Comparison of ENCODE assay signal across 11 cellular contexts in genomic region chr6:42269553-42269952, GRCh38. TPM values are rescaled to one million over a fixed set of nuclear protein-coding genes. Genes with fewer than 3 reads are reported as not detected.
DNase-seq lines count a peak whose midpoint lies in the region; ATAC-seq, FAIRE-seq and TF ChIP-seq lines count a peak whose summit lies in the region.
"Had no signal": no experiment of that assay in that cellular context is flagged by ENCODE, and none has a peak within 500 bp of the region (broad histone marks: within the 10 kb centered on the region; RNA-seq: fewer than 3 reads in every experiment).

No MANE protein-coding gene starts in this region.

- H3K4me2 ChIP-seq in H1 (ENCODE audit: insufficient read depth in 1 of 2, low read depth in 2 of 2, low read length in 2 of 2): no peak overlapping the region
- no peak overlapping the region for H3K4me2 ChIP-seq in HepG2 (ENCODE audit: low read depth, low read length)
- H3K4me2 ChIP-seq: neural progenitor cell had no signal

- no peak overlapping the region for H2BK12ac ChIP-seq in H1 (ENCODE audit: low read depth, low read length)

- H3K18ac ChIP-seq in H1 (ENCODE audit: extremely low read depth, low read length): no peak overlapping the region

- POLR2A ChIA-PET in H1 (lab: Charles Lee; ENCODE audit: partially characterized antibody) (no interaction called here), HepG2 (lab: Yijun Ruan, JAX) (no interaction called here)

- no peaks in the 10 kb centered on the region for H3K9me3 ChIP-seq in H1 (ENCODE audit: insufficient read depth in 2 of 2, low read depth in 1 of 2, low read length in 1 of 2)
- H3K9me3 ChIP-seq in HepG2 (ENCODE audit: low read length): no peaks in the 10 kb centered on the region
- H3K9me3 ChIP-seq: gastrocnemius medialis had no signal

- H3K56ac ChIP-seq in H1 (replicated peaks; ENCODE audit: insufficient read length, low read depth, low read length): no peak overlapping the region

- TF ChIP-seq CTCF in H1 (IDR thresholded peaks at IDR 0.05; ENCODE audit: control extremely low read depth in 1 of 3, insufficient read depth in 1 of 3, low read depth in 1 of 3, low read length in 3 of 3) (no peak), HepG2 (CRISPR knock-in tag; IDR thresholded peaks at IDR 0.05) (no peak)

- in situ Hi-C loops in HepG2 (cut with HindIII; ENCODE audit: extremely low pct_ligation_motif_present, low pct_unique_long_range_greater_than_20kb): no loop called here

- H4K8ac ChIP-seq in H1 (ENCODE audit: extremely low read depth, insufficient read depth, low read length): no peak overlapping the region; the same call in 1 of the 2 replicates

- TF ChIP-seq EP300 in H1 (IDR thresholded peaks at IDR 0.05; ENCODE audit: borderline replicate concordance in 1 of 2, low read depth in 2 of 2, low read length in 2 of 2) (no peak), HepG2 (IDR thresholded peaks at IDR 0.05; ENCODE audit: low read depth in 2 of 2, low read length in 2 of 2) (no peak), HepG2 (CRISPR knock-in tag; IDR thresholded peaks at IDR 0.05; ENCODE audit: borderline replicate concordance) (no peak)

- H2BK120ac ChIP-seq in H1 (replicated peaks; ENCODE audit: low read depth, low read length): no peak overlapping the region

- no peak overlapping the region for H3K23ac ChIP-seq in H1 (ENCODE audit: insufficient read length)

- DNase-seq in H1 (ENCODE audit: low read depth in 1 of 2, low spot score in 2 of 2): no peak
- DNase-seq in SK-N-DZ (ENCODE audit: low spot score): no peak
- DNase-seq in HepG2 (ENCODE audit: low spot score): no peak
- DNase-seq in cerebellum (ENCODE audit: low spot score): no peak
- DNase-seq in SHP77 treated with DMSO at 0.1 percent for 48 hours (lab: John Stamatoyannopoulos, UW): no peak
- DNase-seq: aorta, gastrocnemius medialis had no signal

- no peaks in the 10 kb centered on the region for H3K23me2 ChIP-seq in H1 (ENCODE audit: low read depth, low read length)

- peaks cover 0 to 3% of the 10 kb centered on the region in 2 experiments for H4K20me1 ChIP-seq in H1 (replicated peaks in 1 of 2; ENCODE audit: control insufficient read depth in 1 of 2, insufficient read depth in 2 of 2, low read length in 2 of 2)
- H4K20me1 ChIP-seq in HepG2 (ENCODE audit: insufficient read depth, low read length): no peaks in the 10 kb centered on the region

- no peak overlapping the region for H2BK5ac ChIP-seq in H1 (ENCODE audit: low read depth, low read length)

- H3K27ac ChIP-seq in H1 (ENCODE audit: low read depth, low read length) (no peak overlapping the region), HepG2 (ENCODE audit: extremely low read length, insufficient read depth, low read length) (no peak overlapping the region)
- H3K27ac ChIP-seq: gastrocnemius medialis, neural progenitor cell had no signal

- H4K91ac ChIP-seq in H1 (replicated peaks; ENCODE audit: insufficient read length, low read length): no peak overlapping the region

- H3K79me2 ChIP-seq in H1 (ENCODE audit: control insufficient read depth in 1 of 2, insufficient read depth in 2 of 2, low read length in 2 of 2) (no peaks in the 10 kb centered on the region), HepG2 (ENCODE audit: insufficient read depth, low read length) (no peaks in the 10 kb centered on the region)

- H3K4me1 ChIP-seq in H1 (replicated peaks in 1 of 4; ENCODE audit: control insufficient read depth in 3 of 4, insufficient read depth in 4 of 4, low read length in 3 of 4) (peaks cover 0 to 4% (median 1%) of the 10 kb centered on the region in 4 experiments; a peak in 5 of 7 replicates), HepG2 (ENCODE audit: insufficient read depth, low read length) (no peaks in the 10 kb centered on the region)
- H3K4me1 ChIP-seq: gastrocnemius medialis, neural progenitor cell had no signal

- H3K79me1 ChIP-seq in H1 (ENCODE audit: low read depth, low read length): no peaks in the 10 kb centered on the region; the same call in 1 of the 2 replicates

- H3K9ac ChIP-seq in H1 (replicated peaks in 1 of 4; ENCODE audit: extremely low read depth in 1 of 4, low read depth in 3 of 4, low read length in 3 of 4): no peak overlapping the region
- no peak overlapping the region for H3K9ac ChIP-seq in HepG2 (ENCODE audit: insufficient read depth, low read depth, low read length)
- H3K9ac ChIP-seq: neural progenitor cell had no signal

- H2BK20ac ChIP-seq in H1 (ENCODE audit: low read length): peak overlapping the region; percentile 44; the same call in 1 of the 2 replicates

- no peak overlapping the region for H2BK15ac ChIP-seq in H1 (ENCODE audit: low read length)

- H4K5ac ChIP-seq in H1 (ENCODE audit: insufficient read length, low read depth, low read length): no peak overlapping the region

- H3K4me3 ChIP-seq in H1 (ENCODE audit: extremely low read depth in 1 of 4, insufficient read depth in 2 of 4, low read depth in 3 of 4, low read length in 4 of 4) (no peak overlapping the region), HepG2 (replicated peaks in 1 of 3; ENCODE audit: insufficient read depth in 1 of 3, low read depth in 2 of 3, low read length in 3 of 3) (no peak overlapping the region)
- H3K4me3 ChIP-seq: gastrocnemius medialis, neural progenitor cell had no signal

- TF ChIP-seq POLR2A in H1 (IDR thresholded peaks at IDR 0.05; ENCODE audit: control extremely low read depth in 1 of 2, low read depth in 2 of 2, low read length in 2 of 2) (no peak), HepG2 (IDR thresholded peaks at IDR 0.05; ENCODE audit: insufficient read depth in 1 of 2, low read depth in 2 of 2, low read length in 2 of 2) (no peak)

- intact Hi-C loops in HepG2 (cut with micrococcal nuclease; ENCODE audit: unreplicated experiment): no loop called here

- no TSS peak for BruUV-seq in HepG2 (replicated peaks; lab: Mats Ljungman, UMichigan)

- peaks cover 0 to 14% (median 3%) of the 10 kb centered on the region in 4 experiments; a peak in 4 of 8 replicates for H3K36me3 ChIP-seq in H1 (ENCODE audit: control insufficient read depth in 2 of 4, insufficient read depth in 4 of 4, low read length in 3 of 4)
- no peaks in the 10 kb centered on the region for H3K36me3 ChIP-seq in HepG2 (replicated peaks in 1 of 2; ENCODE audit: control insufficient read depth in 1 of 2, insufficient read depth in 2 of 2, low read length in 2 of 2)
- H3K36me3 ChIP-seq: gastrocnemius medialis, neural progenitor cell had no signal

- H3K14ac ChIP-seq in H1 (ENCODE audit: insufficient read length): no peak overlapping the region

- WGBS in H1 (ENCODE audit: extremely low coverage in 1 of 2, insufficient coverage in 1 of 2, insufficient read length in 1 of 2, insufficient replicate concordance in 2 of 2, low coverage in 1 of 2, low lambda C conversion rate in 2 of 2, missing lambda C conversion rate in 1 of 2), 2 experiments: 92% methylated on average over 6 of the region's 6 CpGs; no CpG with 5 or more reads in 1 of the 2 experiments
- WGBS in HepG2 (ENCODE audit: low lambda C conversion rate): 41% methylated on average over 6 of the region's 6 CpGs

- no peak overlapping the region for H3K4ac ChIP-seq in H1 (replicated peaks; ENCODE audit: insufficient read length, low read depth, low read length)

- H2AK5ac ChIP-seq in H1 (ENCODE audit: low read depth, low read length): no peak overlapping the region

- H3K27me3 ChIP-seq in H1 (replicated peaks in 1 of 4; ENCODE audit: control insufficient read depth in 3 of 4, extremely low read depth in 1 of 4, insufficient read depth in 3 of 4, low read length in 3 of 4) (no peaks in the 10 kb centered on the region), HepG2 (ENCODE audit: control insufficient read depth in 1 of 2, insufficient read depth in 2 of 2, low read length in 2 of 2) (peaks cover 1 to 2% of the 10 kb centered on the region in 2 experiments; a peak in 3 of 5 replicates)
- H3K27me3 ChIP-seq: gastrocnemius medialis, neural progenitor cell had no signal

- CTCF ChIA-PET in H1 (lab: Charles Lee; ENCODE audit: partially characterized antibody): interaction anchor here (1.3 to 1.9 kb wide), 3 partner anchors 9 to 278 kb away, joined by 3 to 6 read pairs (median 4); no protein-coding TSS in a partner anchor
- CTCF ChIA-PET in HepG2 (lab: Yijun Ruan, JAX; ENCODE audit: low intra/inter-chr PET ratio, low total read pairs): no interaction called here

- ATAC-seq in GM18519 (IDR thresholded peaks at IDR 0.05; ENCODE audit: low FRiP score, unreplicated experiment) (peak; percentile 78), GM21515 (IDR thresholded peaks at IDR 0.05; ENCODE audit: unreplicated experiment) (peak; percentile 97), HG03196 (IDR thresholded peaks at IDR 0.05; ENCODE audit: unreplicated experiment) (peak; percentile 84), HepG2 (no peak)
- ATAC-seq: gastrocnemius medialis had no signal

- no peak overlapping the region for H2AFZ ChIP-seq in H1 (ENCODE audit: low read length)
- no peak overlapping the region for H2AFZ ChIP-seq in HepG2 (ENCODE audit: low read length)
- H2AFZ ChIP-seq: neural progenitor cell had no signal

- FAIRE-seq in H1 (lab: Jason Lieb, UNC) (no peak), HepG2 (lab: Jason Lieb, UNC) (no peak)

- TF ChIP-seq RAD21 in H1 (IDR thresholded peaks at IDR 0.05 in 1 of 2, conservative IDR thresholded peaks at IDR 0.05 in 1 of 2; ENCODE audit: low read depth in 2 of 2, low read length in 2 of 2) (no peak), HepG2 (CRISPR knock-in tag; IDR thresholded peaks at IDR 0.05) (no peak)

RNA-seq across cellular contexts. Expression of gene MRPS10, which starts 51.9 kb away (rescaled TPM):
- 32.0 and 33.6 TPM in 2 replicates for total RNA-seq in H1 (2021; fragmentation: NEBNext Ultra II Directional; extraction: Animal tissue kit (Norgen Biotek cat#: 25700))
- polyA plus RNA-seq in H1 (2011; rRNA removed) (13.2 and 20.5 TPM in 2 replicates), HepG2 (2011; rRNA removed) (22.8 and 31.7 TPM in 2 replicates)
- 28.0 TPM for polyA plus RNA-seq in H1 (2011; cell fraction: cytosol; rRNA removed)
- 5.8 TPM for polyA plus RNA-seq in H1 (2011; cell fraction: nucleus; rRNA removed)
- 17.5 to 26.9 TPM (median 19.3 TPM) in 4 replicates for polyA plus RNA-seq in H1 (2012, experiment 1 of 2)
- polyA plus RNA-seq in H1 (2012, experiment 2 of 2): 4.3 TPM
- polyA plus RNA-seq in H1 (2013, experiment 1 of 2): 30.8 TPM
- 33.4 TPM for polyA plus RNA-seq in H1 (2013, experiment 2 of 2)
- polyA minus RNA-seq in H1 (2011; rRNA and poly(A)+ RNA removed): 10.7 and 13.1 TPM in 2 replicates
- 8.7 TPM for polyA minus RNA-seq in H1 (2011; cell fraction: cytosol; rRNA and poly(A)+ RNA removed)
- 9.8 TPM for polyA minus RNA-seq in H1 (2011; cell fraction: nucleus; rRNA and poly(A)+ RNA removed)
- polyA plus RNA-seq in SK-N-DZ (2014; cell fraction: cytosol; rRNA removed): 70.5 and 85.4 TPM in 2 replicates
- 14.9 and 17.6 TPM in 2 replicates for polyA plus RNA-seq in SK-N-DZ (2014; cell fraction: nucleus; rRNA removed)
- total RNA-seq in HepG2 (2016; rRNA removed; fragmentation: Illumina TruSeq; extraction: Trizol) (54.6 and 79.2 TPM in 2 replicates), cerebellum (29.3 TPM)
- 12.2 and 13.6 TPM in 2 replicates for total RNA-seq in HepG2 (2016; cell fraction: cytosol; rRNA removed; fragmentation: Illumina TruSeq; extraction: Trizol; ENCODE audit: low read depth)
- 55.4 and 85.0 TPM in 2 replicates for total RNA-seq in HepG2 (2016; cell fraction: insoluble cytoplasmic fraction; rRNA removed; fragmentation: Illumina TruSeq; extraction: Trizol)
- total RNA-seq in HepG2 (2016; cell fraction: membrane; rRNA removed; fragmentation: Illumina TruSeq; extraction: Trizol): 37.8 and 41.2 TPM in 2 replicates
- 20.0 and 20.7 TPM in 2 replicates for total RNA-seq in HepG2 (2016; cell fraction: nucleus; rRNA removed; fragmentation: Illumina TruSeq; extraction: Trizol)
- polyA plus RNA-seq in HepG2 (2011; cell fraction: cytosol; rRNA removed): 16.1 and 23.7 TPM in 2 replicates
- 4.2 and 5.9 TPM in 2 replicates for polyA plus RNA-seq in HepG2 (2011; cell fraction: nucleus; rRNA removed)
- 22.8 and 28.4 TPM in 2 replicates for polyA plus RNA-seq in HepG2 (2012)
- 14.5 and 15.5 TPM in 2 replicates for polyA plus RNA-seq in HepG2 (2016; cell fraction: cytosol; fragmentation: Illumina TruSeq; extraction: Trizol; ENCODE audit: low read depth)
- polyA plus RNA-seq in HepG2 (2016; cell fraction: insoluble cytoplasmic fraction; fragmentation: Illumina TruSeq; extraction: Trizol; ENCODE audit: low read depth): 81.8 and 85.5 TPM in 2 replicates
- 32.1 and 36.3 TPM in 2 replicates for polyA plus RNA-seq in HepG2 (2016; cell fraction: membrane; fragmentation: Illumina TruSeq; extraction: Trizol; ENCODE audit: low read depth)
- polyA plus RNA-seq in HepG2 (2016; cell fraction: nucleus; fragmentation: Illumina TruSeq; extraction: Trizol; ENCODE audit: insufficient read depth, low read depth): 30.6 and 31.3 TPM in 2 replicates
- polyA minus RNA-seq in HepG2 (2011; rRNA and poly(A)+ RNA removed; ENCODE audit: low replicate concordance): 5.2 and 11.4 TPM in 2 replicates
- polyA minus RNA-seq in HepG2 (2011; cell fraction: cytosol; rRNA and poly(A)+ RNA removed): 13.1 and 14.4 TPM in 2 replicates
- 12.4 and 15.7 TPM in 2 replicates for polyA minus RNA-seq in HepG2 (2011; cell fraction: nucleus; rRNA and poly(A)+ RNA removed)
